Comparison of ENCODE assay signal across 19 cellular contexts in the genomic region with DNA sequence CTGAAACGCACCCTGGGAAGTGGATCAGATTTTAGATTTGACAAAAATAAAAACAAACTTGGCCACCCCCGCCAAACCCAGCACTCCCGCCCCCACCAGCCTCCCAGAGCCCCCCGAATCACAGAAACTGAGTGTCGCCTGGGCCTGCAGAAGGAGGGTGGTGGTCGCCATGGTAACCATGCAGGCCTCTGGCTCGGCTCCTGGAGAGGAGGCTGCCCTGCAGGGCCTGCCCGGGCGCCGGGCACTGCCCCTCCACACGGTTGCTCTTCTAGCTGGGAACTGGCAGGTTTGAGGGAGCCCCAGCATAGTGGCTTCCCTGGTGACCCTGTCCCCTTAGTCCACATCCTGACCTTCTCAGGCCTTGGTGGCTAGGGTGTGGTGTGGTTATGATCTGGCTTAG. TPM values are rescaled to one million over a fixed set of nuclear protein-coding genes. Genes with fewer than 3 reads are reported as not detected.
DNase-seq lines count a peak whose midpoint lies in the region; ATAC-seq, FAIRE-seq and TF ChIP-seq lines count a peak whose summit lies in the region.
"Had no signal": no experiment of that assay in that cellular context is flagged by ENCODE, and none has a peak within 500 bp of the region (broad histone marks: within the 10 kb centered on the region; RNA-seq: fewer than 3 reads in every experiment).

No MANE protein-coding gene starts in this region.

- 72% methylated on average over 9 of the region's 11 CpGs; no CpG with 5 or more reads in 1 of the 2 experiments for WGBS in H1 (ENCODE audit: extremely low coverage in 1 of 2, insufficient coverage in 1 of 2, insufficient read length in 1 of 2, insufficient replicate concordance in 2 of 2, low coverage in 1 of 2, low lambda C conversion rate in 2 of 2, missing lambda C conversion rate in 1 of 2), 2 experiments
- 33 to 89% methylated on average over 2 to 11 of the region's 11 CpGs for WGBS in endodermal cell (ENCODE audit: insufficient coverage in 1 of 2, insufficient read length in 1 of 2), 2 experiments
- 74 to 76% methylated on average over 11 of the region's 11 CpGs for WGBS in heart right ventricle, 2 donors

- TF ChIP-seq EP300 in H1 (IDR thresholded peaks at IDR 0.05; ENCODE audit: borderline replicate concordance in 1 of 2, low read depth in 2 of 2, low read length in 2 of 2): no peak

- peaks cover 14% of the 10 kb centered on the region for H3K27me3 Mint-ChIP-seq in endodermal cell (ENCODE audit: insufficient read depth)
- peaks cover 17% of the 10 kb centered on the region for H3K27me3 Mint-ChIP-seq in type B pancreatic cell

- H2BK20ac ChIP-seq in H1 (ENCODE audit: low read length): no peak overlapping the region

- no peaks in the 10 kb centered on the region for H3K9me3 Mint-ChIP-seq in endodermal cell
- no peaks in the 10 kb centered on the region for H3K9me3 Mint-ChIP-seq in type B pancreatic cell

- H2AK5ac ChIP-seq in H1 (ENCODE audit: low read depth, low read length): no peak overlapping the region

- H3K4me1 ChIP-seq in H1 (replicated peaks in 1 of 4; ENCODE audit: control insufficient read depth in 3 of 4, insufficient read depth in 4 of 4, low read length in 3 of 4): peaks cover 0 to 9% (median 2%) of the 10 kb centered on the region in 4 experiments; a peak in 2 of 7 replicates
- no peaks in the 10 kb centered on the region for H3K4me1 ChIP-seq in endodermal cell (ENCODE audit: control insufficient read depth, insufficient read depth, low read length)
- peaks cover 0 to 10% (median 0%) of the 10 kb centered on the region in 9 donors for H3K4me1 ChIP-seq in heart right ventricle

- H3K56ac ChIP-seq in H1 (replicated peaks; ENCODE audit: insufficient read length, low read depth, low read length): no peak overlapping the region

- no peak overlapping the region; the same call in 1 of the 2 replicates for H2BK12ac ChIP-seq in H1 (ENCODE audit: low read depth, low read length)

- H3K27ac Mint-ChIP-seq in endodermal cell (no peak overlapping the region), type B pancreatic cell (no peak overlapping the region)

- H3K27me3 ChIP-seq in H1 (replicated peaks in 1 of 4; ENCODE audit: control insufficient read depth in 3 of 4, extremely low read depth in 1 of 4, insufficient read depth in 3 of 4, low read length in 3 of 4) (no peaks in the 10 kb centered on the region), endodermal cell (ENCODE audit: control insufficient read depth, insufficient read depth, low read length, poor library complexity, severe bottlenecking) (no peaks in the 10 kb centered on the region), heart right ventricle (peaks cover 0 to 49% (median 19%) of the 10 kb centered on the region in 7 donors)

- no peaks in the 10 kb centered on the region for H4K20me1 ChIP-seq in H1 (replicated peaks in 1 of 2; ENCODE audit: control insufficient read depth in 1 of 2, insufficient read depth in 2 of 2, low read length in 2 of 2)

- H3K4me1 Mint-ChIP-seq in endodermal cell: peaks cover 2% of the 10 kb centered on the region
- H3K4me1 Mint-ChIP-seq in type B pancreatic cell (ENCODE audit: unreplicated experiment): peaks cover 7% of the 10 kb centered on the region

- POLR2A ChIA-PET in H1 (lab: Charles Lee; ENCODE audit: partially characterized antibody): no interaction called here

- no peak for TF ChIP-seq RAD21 in H1 (IDR thresholded peaks at IDR 0.05 in 1 of 2, conservative IDR thresholded peaks at IDR 0.05 in 1 of 2; ENCODE audit: low read depth in 2 of 2, low read length in 2 of 2)

- no peak overlapping the region for H3K23ac ChIP-seq in H1 (ENCODE audit: insufficient read length)

- H4K8ac ChIP-seq in H1 (ENCODE audit: extremely low read depth, insufficient read depth, low read length): peak overlapping the region; percentile 51; the same call in 1 of the 2 replicates

- H4K5ac ChIP-seq in H1 (ENCODE audit: insufficient read length, low read depth, low read length): no peak overlapping the region

- CTCF ChIA-PET in H1 (lab: Charles Lee; ENCODE audit: partially characterized antibody): interaction anchor here (0.9 to 1.1 kb wide), 2 partner anchors 32 to 45 kb away, joined by 3 to 4 read pairs; no protein-coding TSS in a partner anchor

- intact Hi-C loops in heart right ventricle (cut with DNase I): no loop called here

- H4K91ac ChIP-seq in H1 (replicated peaks; ENCODE audit: insufficient read length, low read length): no peak overlapping the region

- H3K27ac ChIP-seq in H1 (ENCODE audit: low read depth, low read length): no peak overlapping the region
- H3K27ac ChIP-seq in endodermal cell (ENCODE audit: low read depth, low read length): no peak overlapping the region
- H3K27ac ChIP-seq in heart right ventricle: no peak overlapping the region

- no peak overlapping the region for H3K14ac ChIP-seq in H1 (ENCODE audit: insufficient read length)

- H2AFZ ChIP-seq in H1 (ENCODE audit: low read length): no peak overlapping the region

- ATAC-seq in heart right ventricle: no peak
- ATAC-seq: Right ventricle myocardium inferior had no signal

- 0 out of 2 replicates have a peak overlapping the region, but pooled peaks have one; percentile 72 for H2BK15ac ChIP-seq in H1 (ENCODE audit: low read length)

- TF ChIP-seq POLR2A in H1 (IDR thresholded peaks at IDR 0.05; ENCODE audit: control extremely low read depth in 1 of 2, low read depth in 2 of 2, low read length in 2 of 2): no peak

- no peak overlapping the region for H3K4me2 ChIP-seq in H1 (ENCODE audit: insufficient read depth in 1 of 2, low read depth in 2 of 2, low read length in 2 of 2)

- no peak overlapping the region for H2BK5ac ChIP-seq in H1 (ENCODE audit: low read depth, low read length)

- H3K4ac ChIP-seq in H1 (replicated peaks; ENCODE audit: insufficient read length, low read depth, low read length): no peak overlapping the region

- H3K18ac ChIP-seq in H1 (ENCODE audit: extremely low read depth, low read length): no peak overlapping the region

- no peaks in the 10 kb centered on the region for H3K9me3 ChIP-seq in H1 (ENCODE audit: insufficient read depth in 2 of 2, low read depth in 1 of 2, low read length in 1 of 2)
- no peaks in the 10 kb centered on the region for H3K9me3 ChIP-seq in endodermal cell (ENCODE audit: control insufficient read depth, low read length)
- H3K9me3 ChIP-seq in heart right ventricle: no peaks in the 10 kb centered on the region

- H3K4me3 Mint-ChIP-seq in endodermal cell (no peak overlapping the region), type B pancreatic cell (no peak overlapping the region)

- peak in 2 of 3 experiments; percentile 22 to 55 for DNase-seq in NCI-H1417 (lab: John Stamatoyannopoulos, UW)
- no peak for DNase-seq in NCI-H1417 treated with DMSO at 0.1 percent for 48 hours (lab: John Stamatoyannopoulos, UW)
- peak; percentile 16 for DNase-seq in NCI-H1092 treated with DMSO at 0.1 percent for 48 hours (lab: John Stamatoyannopoulos, UW)
- no peak for DNase-seq in H1 (ENCODE audit: low read depth in 1 of 2, low spot score in 2 of 2)
- DNase-seq in retina: peak; percentile 45
- DNase-seq in endodermal cell: no peak
- no peak for DNase-seq in heart right ventricle
- DNase-seq in type B pancreatic cell (ENCODE audit: extremely low spot score, unreplicated experiment): no peak
- DNase-seq: 8988T, DMS79 treated with DMSO at 0.1 percent for 48 hours, HCEC 1CT, MM.1S, NCI-H2029, NCI-H446 treated with DMSO at 0.1 percent for 48 hours, NCI-H774 had no signal

- no peaks in the 10 kb centered on the region for H3K23me2 ChIP-seq in H1 (ENCODE audit: low read depth, low read length)

- no peak overlapping the region for H2BK120ac ChIP-seq in H1 (replicated peaks; ENCODE audit: low read depth, low read length)

- no peak overlapping the region for H3K4me3 ChIP-seq in H1 (ENCODE audit: extremely low read depth in 1 of 4, insufficient read depth in 2 of 4, low read depth in 3 of 4, low read length in 4 of 4)
- no peak overlapping the region for H3K4me3 ChIP-seq in endodermal cell (ENCODE audit: low read length)
- no peak overlapping the region for H3K4me3 ChIP-seq in heart right ventricle

- H3K36me3 Mint-ChIP-seq in endodermal cell (ENCODE audit: low read depth) (no peaks in the 10 kb centered on the region), type B pancreatic cell (no peaks in the 10 kb centered on the region)

- TF ChIP-seq CTCF in H1 (IDR thresholded peaks at IDR 0.05; ENCODE audit: control extremely low read depth in 1 of 3, insufficient read depth in 1 of 3, low read depth in 1 of 3, low read length in 3 of 3): no peak
- no peak for TF ChIP-seq CTCF in endodermal cell (conservative IDR thresholded peaks at IDR 0.05)
- TF ChIP-seq CTCF in heart right ventricle (IDR thresholded peaks at IDR 0.05): no peak
- TF ChIP-seq CTCF in type B pancreatic cell (conservative IDR thresholded peaks at IDR 0.05): no peak

- no peaks in the 10 kb centered on the region for H3K79me1 ChIP-seq in H1 (ENCODE audit: low read depth, low read length)

- no peaks in the 10 kb centered on the region for H3K79me2 ChIP-seq in H1 (ENCODE audit: control insufficient read depth in 1 of 2, insufficient read depth in 2 of 2, low read length in 2 of 2)

- FAIRE-seq in H1 (lab: Jason Lieb, UNC): no peak
- FAIRE-seq: RCC 7860 had no signal

- no peak overlapping the region for H3K9ac ChIP-seq in H1 (replicated peaks in 1 of 4; ENCODE audit: extremely low read depth in 1 of 4, low read depth in 3 of 4, low read length in 3 of 4)
- no peak overlapping the region for H3K9ac ChIP-seq in endodermal cell (ENCODE audit: extremely low read depth, low read length, poor library complexity, severe bottlenecking)

- H3K36me3 ChIP-seq in H1 (ENCODE audit: control insufficient read depth in 2 of 4, insufficient read depth in 4 of 4, low read length in 3 of 4) (no peaks in the 10 kb centered on the region), endodermal cell (ENCODE audit: control insufficient read depth, insufficient read depth, low read length) (no peaks in the 10 kb centered on the region), heart right ventricle (no peaks in the 10 kb centered on the region)

RNA-seq across cellular contexts. Expression of a gene that starts 19.3 kb away (rescaled TPM):
- 1.2 and 1.3 TPM in 2 replicates for total RNA-seq in H1 (2021; fragmentation: NEBNext Ultra II Directional; extraction: Animal tissue kit (Norgen Biotek cat#: 25700))
- 0.77 and 1.3 TPM in 2 replicates for polyA plus RNA-seq in H1 (2011; rRNA removed)
- 1.2 TPM for polyA plus RNA-seq in H1 (2011; cell fraction: cytosol; rRNA removed)
- 7.1 TPM for polyA plus RNA-seq in H1 (2011; cell fraction: nucleus; rRNA removed)
- 0.91 to 1.4 TPM (median 1.2 TPM) in 4 replicates for polyA plus RNA-seq in H1 (2012, experiment 1 of 2)
- polyA plus RNA-seq in H1 (2012, experiment 2 of 2): 0.71 TPM
- polyA plus RNA-seq in H1 (2013, experiment 1 of 2): 1.3 TPM
- polyA plus RNA-seq in H1 (2013, experiment 2 of 2): 1.3 TPM
- polyA minus RNA-seq in H1 (2011; rRNA and poly(A)+ RNA removed): 1.00 and 1.3 TPM in 2 replicates
- polyA minus RNA-seq in H1 (2011; cell fraction: cytosol; rRNA and poly(A)+ RNA removed): 0.95 TPM
- 1.6 TPM for polyA minus RNA-seq in H1 (2011; cell fraction: nucleus; rRNA and poly(A)+ RNA removed)
- 1 to 10 TPM; 1.2 to 2.2 TPM for total RNA-seq in endodermal cell
- 0.32 TPM for polyA plus RNA-seq in endodermal cell (2013, experiment 1 of 2)
- polyA plus RNA-seq in endodermal cell (2013, experiment 2 of 2): 0.29 TPM
- under 1 TPM in 5 of 10 donors, not detected in 5; 0.04 to 0.06 (median 0.05) TPM for total RNA-seq in heart right ventricle
- polyA plus RNA-seq in heart right ventricle: under 1 TPM in 1 of 2 donors, not detected in 1; under 0.01 TPM
- 0.60 and 1.1 TPM in 2 replicates for total RNA-seq in type B pancreatic cell (ENCODE audit: low replicate concordance)
- total RNA-seq: LHCN-M2, Right ventricle myocardium inferior had no signal
- polyA plus RNA-seq: AG04450 had no signal

RNA-seq across cellular contexts. Expression of a gene that starts 57.3 kb away (rescaled TPM):
- 77.5 and 77.9 TPM in 2 replicates for total RNA-seq in H1 (2021; fragmentation: NEBNext Ultra II Directional; extraction: Animal tissue kit (Norgen Biotek cat#: 25700))
- 97.9 and 120 TPM in 2 replicates for polyA plus RNA-seq in H1 (2011; rRNA removed)
- 120 TPM for polyA plus RNA-seq in H1 (2011; cell fraction: cytosol; rRNA removed)
- 94.6 TPM for polyA plus RNA-seq in H1 (2011; cell fraction: nucleus; rRNA removed)
- polyA plus RNA-seq in H1 (2012, experiment 1 of 2): 79.6 to 99.4 TPM (median 89.0 TPM) in 4 replicates
- 100 TPM for polyA plus RNA-seq in H1 (2012, experiment 2 of 2)
- 71.2 TPM for polyA plus RNA-seq in H1 (2013, experiment 1 of 2)
- polyA plus RNA-seq in H1 (2013, experiment 2 of 2): 71.6 TPM
- polyA minus RNA-seq in H1 (2011; rRNA and poly(A)+ RNA removed): 7.8 and 8.1 TPM in 2 replicates
- polyA minus RNA-seq in H1 (2011; cell fraction: cytosol; rRNA and poly(A)+ RNA removed): 16.2 TPM
- 23.8 TPM for polyA minus RNA-seq in H1 (2011; cell fraction: nucleus; rRNA and poly(A)+ RNA removed)
- total RNA-seq in endodermal cell: 10 to 100 TPM; 65.5 to 70.3 TPM
- polyA plus RNA-seq in endodermal cell (2013, experiment 1 of 2): 66.1 TPM
- polyA plus RNA-seq in endodermal cell (2013, experiment 2 of 2): 59.9 TPM
- 10 to 100 TPM; 31.3 to 64.0 (median 37.2) TPM for total RNA-seq in heart right ventricle
- polyA plus RNA-seq in heart right ventricle: 100 to 1,000 TPM; 154 to 222 TPM
- 52.3 and 59.1 TPM in 2 replicates for total RNA-seq in type B pancreatic cell (ENCODE audit: low replicate concordance)

Comparison
In these comparisons a context has a peak if more than half of its experiments do, and no peak if none do; other contexts are left out.
1. DNase-seq: peak in NCI-H1417 (2 of 3), NCI-H1092 treated with DMSO at 0.1 percent for 48 hours (single experiment) and retina (single experiment); none in NCI-H1417 treated with DMSO at 0.1 percent for 48 hours (single experiment), H1 (0 of 2), endodermal cell (single experiment), heart right ventricle (0 of 2) and type B pancreatic cell (single experiment).